12 cellular contexts compared by ENCODE assay signal in genomic region chr11:3942956-3943497, GRCh38.
DNase-seq lines count a peak whose midpoint lies in the region; ATAC-seq lines count a peak whose summit lies in the region.
"Had no signal": no experiment of that assay in that cellular context is flagged by ENCODE, and none has a peak within 500 bp of the region (broad histone marks: within the 10 kb centered on the region; RNA-seq: fewer than 3 reads in every experiment).

No MANE protein-coding gene starts in this region.

- no peaks in the 10 kb centered on the region for H3K9me3 ChIP-seq in esophagus (ENCODE audit: control insufficient read depth in 2 of 2, insufficient read depth in 1 of 2, low read depth in 1 of 2, low read length in 1 of 2)
- H3K9me3 ChIP-seq: body of pancreas had no signal

- no peaks in the 10 kb centered on the region for H3K36me3 ChIP-seq in esophagus (ENCODE audit: control insufficient read depth in 2 of 2, insufficient read depth in 2 of 2, low read length in 1 of 2)

- peak; percentile 4 for ATAC-seq in GM21786 (IDR thresholded peaks at IDR 0.05; ENCODE audit: unreplicated experiment)
- no peak for ATAC-seq in GM18907 (IDR thresholded peaks at IDR 0.05; ENCODE audit: unreplicated experiment)
- no peak for ATAC-seq in GM19328 (IDR thresholded peaks at IDR 0.05; ENCODE audit: unreplicated experiment)
- ATAC-seq: body of pancreas, Panc1, WTC11 had no signal

- no peak overlapping the region for H3K4me3 ChIP-seq in esophagus (ENCODE audit: low read depth in 1 of 2, low read length in 2 of 2)
- H3K4me3 ChIP-seq in skin epidermis = no peak overlapping the region
- H3K4me3 ChIP-seq: body of pancreas had no signal

- peak overlapping the region; percentile 45 to 73 for H3K27ac ChIP-seq in esophagus (ENCODE audit: low read depth in 2 of 2, low read length in 1 of 2)
- peak overlapping the region in 18 of 21 experiments; percentile 10 to 89 (median 47) for H3K27ac ChIP-seq in skin epidermis

- peaks cover 2 to 17% of the 10 kb centered on the region in 2 donors for H3K4me1 ChIP-seq in esophagus (ENCODE audit: control insufficient read depth in 2 of 2, insufficient read depth in 2 of 2, low read length in 1 of 2)

- peak; percentile 33 for DNase-seq in OCI-M1 (lab: John Stamatoyannopoulos, UW)
- no peak for DNase-seq in AG20443 (ENCODE audit: low spot score)
- DNase-seq in Ammon's horn (ENCODE audit: low spot score) = no peak
- DNase-seq: body of pancreas, Karpas-422 had no signal

- WGBS in esophagus, 2 donors = 28 to 35% methylated on average over 1 of the region's 1 CpG

- no peaks in the 10 kb centered on the region for H3K27me3 ChIP-seq in esophagus (ENCODE audit: control insufficient read depth in 1 of 2, insufficient read depth in 2 of 2, low read length in 2 of 2)
- H3K27me3 ChIP-seq: body of pancreas had no signal
